ENCODE assay signal across 1 cellular context in genomic region chr6:36196880-36197548, GRCh38.
TF ChIP-seq lines count a peak whose summit lies in the region.

No MANE protein-coding gene starts in this region.

TF ChIP-seq in GM12878, 131 proteins besides CTCF, POLR2A, EP300 and RAD21 (continued from another document and continues in another):
- TF ChIP-seq ZBTB40 (IDR thresholded peaks at IDR 0.05; ENCODE audit: borderline replicate concordance) (no peak), EGR1 (IDR thresholded peaks at IDR 0.05; ENCODE audit: borderline replicate concordance in 1 of 2, low read depth in 2 of 2, low read length in 2 of 2) (peak in 1 of 2 experiments; percentile 85; a peak in 2 of 3 replicates), CHD4 (IDR thresholded peaks at IDR 0.05) (no peak), KLF5 (IDR thresholded peaks at IDR 0.05; ENCODE audit: partially characterized antibody) (no peak), BCL11A (IDR thresholded peaks at IDR 0.05; ENCODE audit: low read depth, low read length) (no peak), RBBP5 (conservative IDR thresholded peaks at IDR 0.05) (no peak), FOXM1 (IDR thresholded peaks at IDR 0.05; ENCODE audit: low read depth, low read length) (no peak), HDGF (IDR thresholded peaks at IDR 0.05) (0 out of 2 replicates have a peak, but pooled peaks have one; percentile 70), ZBTB4 (CRISPR knock-in tag; IDR thresholded peaks at IDR 0.05) (no peak), SREBF1 (IDR thresholded peaks at IDR 0.05; ENCODE audit: low read length) (no peak), RB1 (IDR thresholded peaks at IDR 0.05; ENCODE audit: borderline replicate concordance) (no peak), ZBTB33 (IDR thresholded peaks at IDR 0.05) (no peak), CEBPZ (IDR thresholded peaks at IDR 0.05; ENCODE audit: low read depth, low read length) (peak; percentile 26; the same call in 1 of the 2 replicates), CEBPB (IDR thresholded peaks at IDR 0.05; ENCODE audit: borderline replicate concordance in 1 of 2, low read depth in 2 of 2, low read length in 2 of 2) (no peak), HCFC1 (IDR thresholded peaks at IDR 0.05; ENCODE audit: low read length) (0 out of 2 replicates have a peak, but pooled peaks have one; percentile 13), BCL3 (IDR thresholded peaks at IDR 0.05; ENCODE audit: borderline replicate concordance, insufficient read depth, low read depth, low read length, poor library complexity, severe bottlenecking) (peak; percentile 31), WRNIP1 (IDR thresholded peaks at IDR 0.05; ENCODE audit: borderline replicate concordance, low read depth, low read length) (no peak), JUNB (IDR thresholded peaks at IDR 0.05) (no peak), POLR2AphosphoS5 (IDR thresholded peaks at IDR 0.05; ENCODE audit: low read length) (peak; percentile 64), PKNOX1 (IDR thresholded peaks at IDR 0.05) (peak; percentile 99), ZNF687 (IDR thresholded peaks at IDR 0.05) (no peak), ELK1 (IDR thresholded peaks at IDR 0.05; ENCODE audit: low read depth, low read length) (no peak), SMC3 (IDR thresholded peaks at IDR 0.05; ENCODE audit: borderline replicate concordance, low read length) (no peak), NBN (IDR thresholded peaks at IDR 0.05) (no peak), RAD51 (IDR thresholded peaks at IDR 0.05) (no peak), NRF1 (conservative IDR thresholded peaks at IDR 0.05; ENCODE audit: low read depth, low read length) (no peak), RUNX3 (IDR thresholded peaks at IDR 0.05; ENCODE audit: low read length) (no peak), PBX3 (IDR thresholded peaks at IDR 0.05; ENCODE audit: insufficient replicate concordance, low read depth, low read length) (peak; percentile 99), NFYA (IDR thresholded peaks at IDR 0.05; ENCODE audit: borderline replicate concordance, low read depth, low read length) (peak; percentile 13; the same call in 1 of the 2 replicates), DPF2 (IDR thresholded peaks at IDR 0.05) (peak; percentile 67; the same call in 1 of the 2 replicates), TBL1XR1 (IDR thresholded peaks at IDR 0.05; ENCODE audit: low read depth, low read length) (no peak), POU2F2 (IDR thresholded peaks at IDR 0.05; ENCODE audit: borderline replicate concordance, low read depth, low read length) (0 out of 3 replicates have a peak, but pooled peaks have one; percentile 70), GATAD2B (conservative IDR thresholded peaks at IDR 0.05; ENCODE audit: low read depth) (no peak), PAX8 (IDR thresholded peaks at IDR 0.05) (no peak), BMI1 (IDR thresholded peaks at IDR 0.05; ENCODE audit: borderline replicate concordance) (no peak), SPI1 (IDR thresholded peaks at IDR 0.05; ENCODE audit: borderline replicate concordance, insufficient read depth, low read depth, low read length) (no peak), EZH2 (IDR thresholded peaks at IDR 0.05; ENCODE audit: borderline replicate concordance, control insufficient read depth, low read depth, low read length) (no peak), MTA3 (IDR thresholded peaks at IDR 0.05; ENCODE audit: borderline replicate concordance, low read length) (no peak)
